ENCODE assay signal across 16 cellular contexts in genomic region chr19:44284968-44285367, GRCh38. TPM values are rescaled to one million over a fixed set of nuclear protein-coding genes. Genes with fewer than 3 reads are reported as not detected.
DNase-seq lines count a peak whose midpoint lies in the region; ATAC-seq and TF ChIP-seq lines count a peak whose summit lies in the region.
"Had no signal": no experiment of that assay in that cellular context is flagged by ENCODE, and none has a peak within 500 bp of the region (broad histone marks: within the 10 kb centered on the region; RNA-seq: fewer than 3 reads in every experiment).

No MANE protein-coding gene starts in this region.

- peaks cover 33% of the 10 kb centered on the region in 2 donors for H3K9me3 Mint-ChIP-seq in stimulated activated naive B cell treated with anti-CD40 and anti-IgM and Interleukin-4, amounts not matched to agents 10 μg/mL and 1 μg/mL and 100 μg/mL, for 72 hours
- peaks cover 22 to 98% (median 78%) of the 10 kb centered on the region in 11 donors for H3K9me3 Mint-ChIP-seq in naive thymus-derived CD4-positive, alpha-beta T cell

- H4K20me1 ChIP-seq in hepatocyte (ENCODE audit: insufficient read depth, poor library complexity, severe bottlenecking) = no peaks in the 10 kb centered on the region

- peak overlapping the region; percentile 38 for H3K27ac Mint-ChIP-seq in stimulated activated naive B cell treated with anti-CD40 and anti-IgM and Interleukin-4, amounts not matched to agents 10 μg/mL and 1 μg/mL and 100 μg/mL, for 72 hours
- H3K27ac Mint-ChIP-seq in naive thymus-derived CD4-positive, alpha-beta T cell = no peak overlapping the region
- H3K27ac Mint-ChIP-seq: CD4-positive, alpha-beta memory T cell; GM23338; H9 had no signal

- no peaks in the 10 kb centered on the region for H3K27me3 ChIP-seq in hepatocyte
- H3K27me3 ChIP-seq in rectal smooth muscle tissue (ENCODE audit: control insufficient read depth, insufficient read depth, low read length) = no peaks in the 10 kb centered on the region
- no peaks in the 10 kb centered on the region for H3K27me3 ChIP-seq in naive thymus-derived CD4-positive, alpha-beta T cell (ENCODE audit: control insufficient read depth in 2 of 2, insufficient read depth in 2 of 2, low read length in 2 of 2)

- no peaks in the 10 kb centered on the region for H3K4me1 Mint-ChIP-seq in stimulated activated naive B cell treated with anti-CD40 and anti-IgM and Interleukin-4, amounts not matched to agents 10 μg/mL and 1 μg/mL and 100 μg/mL, for 72 hours
- H3K4me1 Mint-ChIP-seq in naive thymus-derived CD4-positive, alpha-beta T cell = no peaks in the 10 kb centered on the region
- H3K4me1 Mint-ChIP-seq: CD4-positive, alpha-beta memory T cell had no signal

- H3K4me3 Mint-ChIP-seq in stimulated activated naive B cell treated with anti-CD40 and anti-IgM and Interleukin-4, amounts not matched to agents 10 μg/mL and 1 μg/mL and 100 μg/mL, for 72 hours = no peak overlapping the region
- no peak overlapping the region for H3K4me3 Mint-ChIP-seq in naive thymus-derived CD4-positive, alpha-beta T cell
- H3K4me3 Mint-ChIP-seq: CD4-positive, alpha-beta memory T cell; GM23338; H9 had no signal

- H3K9me2 ChIP-seq in hepatocyte (replicated peaks; ENCODE audit: insufficient read depth) = no peaks in the 10 kb centered on the region

- no peaks in the 10 kb centered on the region for H3K79me2 ChIP-seq in hepatocyte

- peaks cover 10% of the 10 kb centered on the region for H3K36me3 ChIP-seq in hepatocyte (replicated peaks; ENCODE audit: insufficient read depth, low read depth)
- peaks cover 30% of the 10 kb centered on the region for H3K36me3 ChIP-seq in rectal smooth muscle tissue (ENCODE audit: control insufficient read depth, insufficient read depth, low read length)
- peaks cover 14 to 31% (median 22%) of the 10 kb centered on the region in 3 experiments for H3K36me3 ChIP-seq in naive thymus-derived CD4-positive, alpha-beta T cell (ENCODE audit: control insufficient read depth in 2 of 3, insufficient read depth in 3 of 3, low read length in 3 of 3)

- H3K9ac ChIP-seq in rectal smooth muscle tissue (ENCODE audit: low read length) = no peak overlapping the region

- POLR2A ChIA-PET in naive thymus-derived CD4-positive, alpha-beta T cell (lab: Charles Lee) = no interaction called here

- H3K4me3 ChIP-seq in hepatocyte (no peak overlapping the region), rectal smooth muscle tissue (ENCODE audit: low read length) (no peak overlapping the region)
- H3K4me3 ChIP-seq in naive thymus-derived CD4-positive, alpha-beta T cell (ENCODE audit: low read length) = no peak overlapping the region
- H3K4me3 ChIP-seq: GM23338 had no signal

- H3K9me3 ChIP-seq in hepatocyte (ENCODE audit: low read depth) = peaks cover 6% of the 10 kb centered on the region
- peaks cover 9 to 86% (median 21%) of the 10 kb centered on the region in 3 experiments for H3K9me3 ChIP-seq in naive thymus-derived CD4-positive, alpha-beta T cell (ENCODE audit: control insufficient read depth in 2 of 3, low read length in 3 of 3)

- H3K4me2 ChIP-seq in hepatocyte = peak overlapping the region; percentile 28
- H3K4me2 ChIP-seq: GM23338 had no signal

- TF ChIP-seq CTCF in hepatocyte (IDR thresholded peaks at IDR 0.05; ENCODE audit: poor library complexity) = no peak

- H3K4me1 ChIP-seq in hepatocyte (ENCODE audit: insufficient read depth) (no peaks in the 10 kb centered on the region), rectal smooth muscle tissue (ENCODE audit: control insufficient read depth, insufficient read depth, low read length) (peaks cover 6% of the 10 kb centered on the region)
- no peaks in the 10 kb centered on the region for H3K4me1 ChIP-seq in naive thymus-derived CD4-positive, alpha-beta T cell (ENCODE audit: control insufficient read depth in 2 of 2, insufficient read depth in 2 of 2, low read length in 2 of 2)

- peaks cover 60 to 71% of the 10 kb centered on the region in 2 donors for H3K36me3 Mint-ChIP-seq in stimulated activated naive B cell treated with anti-CD40 and anti-IgM and Interleukin-4, amounts not matched to agents 10 μg/mL and 1 μg/mL and 100 μg/mL, for 72 hours
- H3K36me3 Mint-ChIP-seq in naive thymus-derived CD4-positive, alpha-beta T cell = peaks cover 33 to 57% (median 49%) of the 10 kb centered on the region in 5 donors

- no peak for ATAC-seq in stimulated activated naive B cell treated with anti-CD40 and anti-IgM and Interleukin-4, amounts not matched to agents 10 μg/mL and 1 μg/mL and 100 μg/mL, for 72 hours (replicated peaks)
- no peak for ATAC-seq in naive thymus-derived CD4-positive, alpha-beta T cell
- ATAC-seq in GM18861 (IDR thresholded peaks at IDR 0.05; ENCODE audit: unreplicated experiment) = no peak
- ATAC-seq: GM23338, HCT116 had no signal

- H3K27ac ChIP-seq in hepatocyte (no peak overlapping the region), rectal smooth muscle tissue (ENCODE audit: low read depth, low read length) (peak overlapping the region; percentile 63)
- H3K27ac ChIP-seq in naive thymus-derived CD4-positive, alpha-beta T cell (ENCODE audit: low read depth, low read length) = no peak overlapping the region

- intact Hi-C loops in naive thymus-derived CD4-positive, alpha-beta T cell (cut with micrococcal nuclease) = no loop called here

- DNase-seq in amniotic epithelial cell (ENCODE audit: low read depth) (peak; percentile 73), hepatocyte (ENCODE audit: low spot score) (no peak), NCI-H2227 treated with DMSO at 0.1 percent for 48 hours (lab: John Stamatoyannopoulos, UW) (no peak)
- DNase-seq in stimulated activated naive B cell treated with anti-CD40 and anti-IgM and Interleukin-4, amounts not matched to agents 10 μg/mL and 1 μg/mL and 100 μg/mL, for 72 hours = no peak
- DNase-seq in naive thymus-derived CD4-positive, alpha-beta T cell = no peak
- DNase-seq: C1 segment of cervical spinal cord; Calu3; CD4-positive, alpha-beta memory T cell; COR-L47; DND-41; H9 had no signal

- H2AFZ ChIP-seq in hepatocyte = no peak overlapping the region
- H2AFZ ChIP-seq: GM23338 had no signal

- CTCF ChIA-PET in naive thymus-derived CD4-positive, alpha-beta T cell (lab: Charles Lee) = no interaction called here

- H3K27me3 Mint-ChIP-seq in stimulated activated naive B cell treated with anti-CD40 and anti-IgM and Interleukin-4, amounts not matched to agents 10 μg/mL and 1 μg/mL and 100 μg/mL, for 72 hours = no peaks in the 10 kb centered on the region
- H3K27me3 Mint-ChIP-seq in naive thymus-derived CD4-positive, alpha-beta T cell = no peaks in the 10 kb centered on the region
- H3K27me3 Mint-ChIP-seq: CD4-positive, alpha-beta memory T cell had no signal

- 61% methylated on average over 4 of the region's 4 CpGs for WGBS in hepatocyte (ENCODE audit: low lambda C conversion rate, missing lambda C conversion rate)

RNA-seq across cellular contexts. Expression of gene ZNF235, which starts 19.9 kb away (rescaled TPM):
- total RNA-seq in hepatocyte = 5.6 and 10.1 TPM in 2 replicates
- polyA plus RNA-seq in hepatocyte = 2.7 and 2.8 TPM in 2 replicates
- 10 to 100 TPM in 2 of 5 experiments, 1 to 10 TPM in 3; 5.5 to 14.3 (median 6.7) TPM for total RNA-seq in naive thymus-derived CD4-positive, alpha-beta T cell
- 1 to 10 TPM; 1.9 to 4.3 TPM for polyA plus RNA-seq in naive thymus-derived CD4-positive, alpha-beta T cell

RNA-seq across cellular contexts. Expression of gene ZNF233, which starts 25.3 kb away (rescaled TPM):
- total RNA-seq in hepatocyte = 2.4 and 2.6 TPM in 2 replicates
- 0.66 and 2.8 TPM in 2 replicates for polyA plus RNA-seq in hepatocyte
- under 1 TPM in 1 of 5 experiments, not detected in 4; 0.14 TPM for total RNA-seq in naive thymus-derived CD4-positive, alpha-beta T cell
- polyA plus RNA-seq in naive thymus-derived CD4-positive, alpha-beta T cell = under 1 TPM; 0.47 to 0.95 TPM
- total RNA-seq: A172 had no signal
